ENCODE assay signal across 8 cellular contexts in the genomic region with DNA sequence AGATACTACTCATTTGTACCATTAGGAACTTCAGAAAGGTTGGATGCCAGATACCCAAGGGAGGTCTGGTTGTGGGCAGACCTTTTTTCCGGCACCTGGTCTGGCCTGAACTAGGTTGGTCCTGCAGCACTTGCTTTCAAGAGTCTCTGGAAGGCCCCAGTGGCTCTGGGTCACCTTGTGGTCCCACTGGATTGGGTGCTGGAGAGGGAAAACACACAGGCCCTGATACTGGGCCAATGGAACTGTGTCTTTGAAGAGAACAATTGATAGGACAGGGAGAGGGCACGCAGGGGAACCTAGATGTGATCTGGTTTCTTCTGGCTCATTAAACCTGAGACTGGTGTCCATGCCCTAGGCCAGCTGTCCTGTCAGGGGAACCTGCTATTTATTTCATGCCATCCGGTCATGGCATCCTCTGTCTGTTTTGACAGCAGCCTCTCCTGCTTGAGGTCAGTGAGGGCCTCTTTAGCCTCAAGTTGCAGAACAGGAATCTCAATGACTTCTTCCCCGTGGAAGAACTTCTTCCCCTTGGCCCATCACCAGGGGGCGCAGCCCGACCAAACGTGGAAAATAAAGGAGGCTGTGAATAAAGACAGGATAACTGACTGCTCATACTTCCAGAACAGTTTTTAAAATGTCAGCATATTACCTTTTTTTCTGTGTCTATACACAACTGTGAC. TPM values are rescaled to one million over a fixed set of nuclear protein-coding genes. Genes with fewer than 3 reads are reported as not detected.
DNase-seq lines count a peak whose midpoint lies in the region; ATAC-seq and TF ChIP-seq lines count a peak whose summit lies in the region.

No MANE protein-coding gene starts in this region.

- no peak overlapping the region for H3K4me3 Mint-ChIP-seq in endodermal cell
- no peak overlapping the region for H3K4me3 Mint-ChIP-seq in stimulated activated effector memory CD8-positive, alpha-beta T cell treated with anti-CD3 and anti-CD28 coated beads, Interleukin-12 subunit alpha, Interleukin-12 subunit beta, amount 100 ng/mL, for 72 hours

- peak; percentile 95 for TF ChIP-seq CTCF in endodermal cell (conservative IDR thresholded peaks at IDR 0.05)

- H3K9me3 ChIP-seq in endodermal cell (ENCODE audit: control insufficient read depth, low read length), result no peaks in the 10 kb centered on the region

- peak; percentile 48 for ATAC-seq in stimulated activated effector memory CD8-positive, alpha-beta T cell treated with anti-CD3 and anti-CD28 coated beads, Interleukin-12 subunit alpha, Interleukin-12 subunit beta, amount 100 ng/mL, for 72 hours
- ATAC-seq in GM18873 (IDR thresholded peaks at IDR 0.05; ENCODE audit: low FRiP score, unreplicated experiment), result no peak

- peaks cover 28% of the 10 kb centered on the region for H3K36me3 ChIP-seq in endodermal cell (ENCODE audit: control insufficient read depth, insufficient read depth, low read length)

- peak overlapping the region; percentile 52 for H3K27ac Mint-ChIP-seq in endodermal cell
- H3K27ac Mint-ChIP-seq in stimulated activated effector memory CD8-positive, alpha-beta T cell treated with anti-CD3 and anti-CD28 coated beads, Interleukin-12 subunit alpha, Interleukin-12 subunit beta, amount 100 ng/mL, for 72 hours, result no peak overlapping the region

- H3K27me3 ChIP-seq in endodermal cell (ENCODE audit: control insufficient read depth, insufficient read depth, low read length, poor library complexity, severe bottlenecking), result no peaks in the 10 kb centered on the region

- H3K4me1 Mint-ChIP-seq in endodermal cell, result no peaks in the 10 kb centered on the region
- peaks cover 12% of the 10 kb centered on the region for H3K4me1 Mint-ChIP-seq in stimulated activated effector memory CD8-positive, alpha-beta T cell treated with anti-CD3 and anti-CD28 coated beads, Interleukin-12 subunit alpha, Interleukin-12 subunit beta, amount 100 ng/mL, for 72 hours

- no peak overlapping the region for H3K9ac ChIP-seq in endodermal cell (ENCODE audit: extremely low read depth, low read length, poor library complexity, severe bottlenecking)

- whole genome bisulfite sequencing in endodermal cell (ENCODE audit: insufficient coverage in 1 of 2, insufficient read length in 1 of 2), 2 experiments, result 41 to 49% methylated on average over 7 of the region's 7 CpGs

- no peaks in the 10 kb centered on the region for H3K9me3 Mint-ChIP-seq in endodermal cell
- H3K9me3 Mint-ChIP-seq in stimulated activated effector memory CD8-positive, alpha-beta T cell treated with anti-CD3 and anti-CD28 coated beads, Interleukin-12 subunit alpha, Interleukin-12 subunit beta, amount 100 ng/mL, for 72 hours, result no peaks in the 10 kb centered on the region

- no peaks in the 10 kb centered on the region for H3K27me3 Mint-ChIP-seq in endodermal cell (ENCODE audit: insufficient read depth)

- H3K4me3 ChIP-seq in endodermal cell (ENCODE audit: low read length), result no peak overlapping the region

- peak; percentile 73 for DNase-seq in Ammon's horn (ENCODE audit: low spot score)
- peak; percentile 57 for DNase-seq in HCEC 1CT
- peak; percentile 2 for DNase-seq in NCI-H82 treated with DMSO at 0.1 percent for 48 hours (lab: John Stamatoyannopoulos, UW; ENCODE audit: unreplicated experiment)
- peak; percentile 4 to 36 for DNase-seq in activated CD8-positive, alpha-beta memory T cell treated with anti-CD3 and anti-CD28 coated beads for 1 hour (ENCODE audit: extremely low read depth in 1 of 2, low read depth in 1 of 2)
- DNase-seq in endodermal cell, result peak; percentile 93
- DNase-seq in middle frontal gyrus (ENCODE audit: extremely low spot score, low spot score), result peak; percentile 41
- peak; percentile 48 to 77 for DNase-seq in stimulated activated effector memory CD8-positive, alpha-beta T cell treated with anti-CD3 and anti-CD28 coated beads, Interleukin-12 subunit alpha, Interleukin-12 subunit beta, amount 100 ng/mL, for 72 hours (ENCODE audit: low spot score in 2 of 2)

- H3K4me1 ChIP-seq in endodermal cell (ENCODE audit: control insufficient read depth, insufficient read depth, low read length), result no peaks in the 10 kb centered on the region

- H3K27ac ChIP-seq in endodermal cell (ENCODE audit: low read depth, low read length), result no peak overlapping the region

- H3K36me3 Mint-ChIP-seq in endodermal cell (ENCODE audit: low read depth), result peaks cover 54% of the 10 kb centered on the region
- H3K36me3 Mint-ChIP-seq in stimulated activated effector memory CD8-positive, alpha-beta T cell treated with anti-CD3 and anti-CD28 coated beads, Interleukin-12 subunit alpha, Interleukin-12 subunit beta, amount 100 ng/mL, for 72 hours, result peaks cover 57% of the 10 kb centered on the region

RNA-seq across cellular contexts. Expression of a gene that starts 25.0 kb away (rescaled TPM):
- total RNA-seq in endodermal cell, result 10 to 100 TPM; 27.9 to 31.0 TPM
- 21.5 TPM for polyA plus RNA-seq in endodermal cell (2013, experiment 1 of 2)
- 19.4 TPM for polyA plus RNA-seq in endodermal cell (2013, experiment 2 of 2)

Comparison
In these comparisons a context has a peak if more than half of its experiments do, and no peak if none do; other contexts are left out.
1. DNase-seq: peak in every context shown above with its lines; median percentile 93 in endodermal cell; 73 in Ammon's horn; 62 in stimulated activated effector memory CD8-positive, alpha-beta T cell treated with anti-CD3 and anti-CD28 coated beads, Interleukin-12 subunit alpha, Interleukin-12 subunit beta, amount 100 ng/mL, for 72 hours; 57 in HCEC 1CT; 41 in middle frontal gyrus; 20 in activated CD8-positive, alpha-beta memory T cell treated with anti-CD3 and anti-CD28 coated beads for 1 hour; 2 in NCI-H82 treated with DMSO at 0.1 percent for 48 hours.